20 cellular contexts compared by ENCODE assay signal in the genomic region with DNA sequence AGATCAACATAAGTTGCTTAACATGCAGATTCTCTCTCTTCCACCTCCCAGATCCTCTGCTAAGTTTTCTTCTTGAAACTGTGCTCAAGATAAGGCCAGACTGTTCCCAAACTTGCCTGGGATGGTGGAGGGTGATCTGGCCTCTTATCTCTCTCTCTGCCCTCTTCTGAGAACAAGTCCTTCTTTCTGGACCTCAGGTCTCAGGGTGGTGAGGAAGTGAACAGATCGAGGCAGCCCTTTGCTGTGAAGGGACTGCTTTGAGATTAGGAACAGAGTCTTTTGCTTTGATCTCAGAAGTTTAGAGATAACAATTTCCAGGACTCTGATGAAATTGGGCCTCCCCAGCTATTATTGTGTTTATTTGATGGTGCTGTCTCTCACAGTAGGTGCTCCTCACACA.
"Had no signal": no experiment of that assay in that cellular context is flagged by ENCODE, and none has a peak within 500 bp of the region (broad histone marks: within the 10 kb centered on the region; RNA-seq: fewer than 3 reads in every experiment).

No MANE protein-coding gene starts in this region.

- H3K27me3 ChIP-seq: heart left ventricle, left lung, right lobe of liver, transverse colon had no signal

- H3K27ac Mint-ChIP-seq: stimulated activated memory B cell treated with anti-CD40 and anti-IgM and Interleukin-4, amounts not matched to agents 10 μg/mL and 1 μg/mL and 100 μg/mL, for 72 hours had no signal

- H3K27ac ChIP-seq: heart left ventricle, left lung, lower lobe of right lung, parathyroid adenoma, prostate gland, right lobe of liver, spleen, thoracic aorta, transverse colon had no signal

- H3K9me3 ChIP-seq: heart left ventricle, left lung, lower lobe of right lung, mucosa of descending colon, prostate gland, right lobe of liver, spleen, thoracic aorta, transverse colon had no signal

- DNase-seq: effector memory CD4-positive, alpha-beta T cell; heart left ventricle; left lung; lower lobe of right lung; mesenchymal stem cell; mucosa of descending colon; naive thymus-derived CD8-positive, alpha-beta T cell; occipital lobe; right lobe of liver; spleen; stimulated activated CD4-positive, alpha-beta T cell treated with anti-CD3 and anti-CD28 coated beads, Interleukin-15, amount 100 ng/mL, for 24 hours; stimulated activated CD4-positive, alpha-beta T cell treated with anti-CD3 and anti-CD28 coated beads, Interleukin-1b, Interleukin-23, amount 100 ng/mL, for 48 hours; stimulated activated CD4-positive, alpha-beta T cell treated with anti-CD3 and anti-CD28 coated beads, Interleukin-4, amount 100 ng/mL, for 24 hours; stimulated activated naive CD8-positive, alpha-beta T cell treated with anti-CD3 and anti-CD28 coated beads, Interleukin-15, amount 100 ng/mL, for 72 hours; transverse colon had no signal

- H3K36me3 ChIP-seq: heart left ventricle, left lung, lower lobe of right lung, prostate gland, right lobe of liver, spleen, thoracic aorta, transverse colon had no signal

- H3K4me1 ChIP-seq: heart left ventricle, left lung, lower lobe of right lung, parathyroid adenoma, prostate gland, right lobe of liver, spleen had no signal

- H3K36me3 Mint-ChIP-seq: naive thymus-derived CD8-positive, alpha-beta T cell; stimulated activated memory B cell treated with anti-CD40 and anti-IgM and Interleukin-4, amounts not matched to agents 10 μg/mL and 1 μg/mL and 100 μg/mL, for 72 hours had no signal

- H3K9me3 Mint-ChIP-seq: stimulated activated memory B cell treated with anti-CD40 and anti-IgM and Interleukin-4, amounts not matched to agents 10 μg/mL and 1 μg/mL and 100 μg/mL, for 72 hours had no signal

- H3K4me1 Mint-ChIP-seq: stimulated activated memory B cell treated with anti-CD40 and anti-IgM and Interleukin-4, amounts not matched to agents 10 μg/mL and 1 μg/mL and 100 μg/mL, for 72 hours; stimulated activated naive CD8-positive, alpha-beta T cell treated with anti-CD3 and anti-CD28 coated beads, Interleukin-15, amount 100 ng/mL, for 72 hours had no signal

- H3K4me3 Mint-ChIP-seq: naive thymus-derived CD8-positive, alpha-beta T cell; stimulated activated memory B cell treated with anti-CD40 and anti-IgM and Interleukin-4, amounts not matched to agents 10 μg/mL and 1 μg/mL and 100 μg/mL, for 72 hours; stimulated activated naive CD8-positive, alpha-beta T cell treated with anti-CD3 and anti-CD28 coated beads, Interleukin-15, amount 100 ng/mL, for 72 hours had no signal

- ATAC-seq: esophagus mucosa; heart left ventricle; left lung; lower lobe of right lung; mucosa of descending colon; naive thymus-derived CD8-positive, alpha-beta T cell; right lobe of liver; stimulated activated memory B cell treated with anti-CD40 and anti-IgM and Interleukin-4, amounts not matched to agents 10 μg/mL and 1 μg/mL and 100 μg/mL, for 72 hours; stimulated activated naive CD8-positive, alpha-beta T cell treated with anti-CD3 and anti-CD28 coated beads, Interleukin-15, amount 100 ng/mL, for 72 hours had no signal

- H2AFZ ChIP-seq: parathyroid adenoma had no signal

- H3K4me3 ChIP-seq: heart left ventricle, left lung, lower lobe of right lung, mucosa of descending colon, prostate gland, right lobe of liver, spleen, thoracic aorta, transverse colon had no signal

- H3K79me2 ChIP-seq: parathyroid adenoma had no signal

- H3K9ac ChIP-seq: parathyroid adenoma had no signal
